In genomic region chr4:123403205-123403604, GRCh38 we compare ENCODE assay signal across 15 cellular contexts. TPM values are rescaled to one million over a fixed set of nuclear protein-coding genes. Genes with fewer than 3 reads are reported as not detected.
DNase-seq lines count a peak whose midpoint lies in the region; ATAC-seq and TF ChIP-seq lines count a peak whose summit lies in the region.
"Had no signal": no experiment of that assay in that cellular context is flagged by ENCODE, and none has a peak within 500 bp of the region (broad histone marks: within the 10 kb centered on the region; RNA-seq: fewer than 3 reads in every experiment).

No MANE protein-coding gene starts in this region.

- ATAC-seq in Right ventricle myocardium inferior (no peak), HG03108 (IDR thresholded peaks at IDR 0.05; ENCODE audit: unreplicated experiment) (no peak)
- no peak for ATAC-seq in activated T-helper 17 cell treated with anti-CD3 and anti-CD28 coated beads, Interleukin-2, amount 50 U/mL, for 72 hours (replicated peaks)
- ATAC-seq: body of pancreas had no signal

- H3K4me3 ChIP-seq in cardiac muscle cell (no peak overlapping the region), kidney epithelial cell (ENCODE audit: low read depth, low read length) (peak overlapping the region; percentile 18), suprapubic skin (peak overlapping the region; percentile 92)
- H3K4me3 ChIP-seq: body of pancreas had no signal

- H3K27ac ChIP-seq in cardiac muscle cell: peak overlapping the region; percentile 3
- peak overlapping the region; percentile 97 for H3K27ac ChIP-seq in suprapubic skin
- H3K27ac ChIP-seq: body of pancreas, HL-60 had no signal

- TF ChIP-seq CTCF in cardiac muscle cell (IDR thresholded peaks at IDR 0.05; ENCODE audit: low read depth, low read length): no peak
- TF ChIP-seq CTCF in kidney epithelial cell (IDR thresholded peaks at IDR 0.05; ENCODE audit: insufficient read depth, low read length, poor library complexity, severe bottlenecking): no peak
- no peak for TF ChIP-seq CTCF in suprapubic skin (IDR thresholded peaks at IDR 0.05)

- H3K27me3 ChIP-seq in cardiac muscle cell: no peaks in the 10 kb centered on the region
- H3K27me3 ChIP-seq in kidney epithelial cell (ENCODE audit: control insufficient read depth, insufficient read depth, low read length): no peaks in the 10 kb centered on the region
- no peaks in the 10 kb centered on the region for H3K27me3 ChIP-seq in suprapubic skin
- H3K27me3 ChIP-seq: body of pancreas had no signal

- H3K4me1 ChIP-seq in cardiac muscle cell (ENCODE audit: low read depth) (peaks cover 18% of the 10 kb centered on the region), suprapubic skin (peaks cover 56% of the 10 kb centered on the region)

- intact Hi-C loops in Right ventricle myocardium inferior (cut with DNase I): loop anchor here (10.0 kb wide), 1 partner anchor 152 kb away; no protein-coding TSS in a partner anchor

- peaks cover 73% of the 10 kb centered on the region for H3K36me3 Mint-ChIP-seq in activated T-helper 17 cell treated with anti-CD3 and anti-CD28 coated beads, Interleukin-2, amount 50 U/mL, for 72 hours (ENCODE audit: low read depth)

- TF ChIP-seq EP300 in suprapubic skin (IDR thresholded peaks at IDR 0.05): no peak

- H3K9me3 Mint-ChIP-seq in activated T-helper 17 cell treated with anti-CD3 and anti-CD28 coated beads, Interleukin-2, amount 50 U/mL, for 72 hours: no peaks in the 10 kb centered on the region
- H3K9me3 Mint-ChIP-seq: naive B cell had no signal

- no peaks in the 10 kb centered on the region for H3K36me3 ChIP-seq in cardiac muscle cell
- H3K36me3 ChIP-seq in kidney epithelial cell (ENCODE audit: control insufficient read depth, insufficient read depth, low read length): peaks cover 2% of the 10 kb centered on the region
- H3K36me3 ChIP-seq in suprapubic skin: peaks cover 13% of the 10 kb centered on the region

- WGBS in suprapubic skin: 67% methylated on average over 2 of the region's 2 CpGs

- H3K4me1 Mint-ChIP-seq in activated T-helper 17 cell treated with anti-CD3 and anti-CD28 coated beads, Interleukin-2, amount 50 U/mL, for 72 hours: peaks cover 9% of the 10 kb centered on the region

- H3K27ac Mint-ChIP-seq in activated T-helper 17 cell treated with anti-CD3 and anti-CD28 coated beads, Interleukin-2, amount 50 U/mL, for 72 hours: no peak overlapping the region

- DNase-seq in cardiac muscle cell (ENCODE audit: low read depth in 1 of 2, low spot score in 1 of 2) (no peak), Right ventricle myocardium inferior (ENCODE audit: missing footprints) (no peak), kidney epithelial cell (ENCODE audit: low read depth) (no peak), suprapubic skin (ENCODE audit: low spot score in 2 of 2) (no peak), NCI-H146 (lab: John Stamatoyannopoulos, UW) (no peak), iPS-NIHi11 (ENCODE audit: low spot score) (no peak)
- DNase-seq: body of pancreas; naive B cell; NCI-H1694 treated with DMSO at 0.1 percent for 48 hours; NCI-H510A; stimulated activated CD4-positive, alpha-beta T cell treated with anti-CD3 and anti-CD28 coated beads, Interleukin-2, amount 100 ng/mL, for 48 hours; SW 1271 had no signal

- TF ChIP-seq POLR2A in suprapubic skin (IDR thresholded peaks at IDR 0.05): no peak

- peak overlapping the region; percentile 94 for H3K4me3 Mint-ChIP-seq in activated T-helper 17 cell treated with anti-CD3 and anti-CD28 coated beads, Interleukin-2, amount 50 U/mL, for 72 hours

- peaks cover 6% of the 10 kb centered on the region for H3K27me3 Mint-ChIP-seq in activated T-helper 17 cell treated with anti-CD3 and anti-CD28 coated beads, Interleukin-2, amount 50 U/mL, for 72 hours
- H3K27me3 Mint-ChIP-seq: naive B cell had no signal

- H3K9me3 ChIP-seq in cardiac muscle cell (ENCODE audit: low read depth) (no peaks in the 10 kb centered on the region), suprapubic skin (no peaks in the 10 kb centered on the region)
- H3K9me3 ChIP-seq: body of pancreas had no signal

RNA-seq across cellular contexts. Expression of gene SPRY1, which starts 6.6 kb away (rescaled TPM):
- 32.4 and 43.9 TPM in 2 replicates for total RNA-seq in cardiac muscle cell
- polyA plus RNA-seq in cardiac muscle cell: 29.7 and 35.9 TPM in 2 replicates
- total RNA-seq in Right ventricle myocardium inferior: 37.0 TPM
- total RNA-seq in activated T-helper 17 cell treated with anti-CD3 and anti-CD28 coated beads, Interleukin-2, amount 50 U/mL, for 72 hours: 10 to 100 TPM in 1 of 2 donors, 1 to 10 TPM in 1; 9.8 to 76.0 TPM
- total RNA-seq in kidney epithelial cell: 4.8 and 9.1 TPM in 2 replicates
- total RNA-seq in suprapubic skin: 100 to 1,000 TPM; 113 to 381 (median 206) TPM
